ENCODE assay signal across 9 cellular contexts in the genomic region with DNA sequence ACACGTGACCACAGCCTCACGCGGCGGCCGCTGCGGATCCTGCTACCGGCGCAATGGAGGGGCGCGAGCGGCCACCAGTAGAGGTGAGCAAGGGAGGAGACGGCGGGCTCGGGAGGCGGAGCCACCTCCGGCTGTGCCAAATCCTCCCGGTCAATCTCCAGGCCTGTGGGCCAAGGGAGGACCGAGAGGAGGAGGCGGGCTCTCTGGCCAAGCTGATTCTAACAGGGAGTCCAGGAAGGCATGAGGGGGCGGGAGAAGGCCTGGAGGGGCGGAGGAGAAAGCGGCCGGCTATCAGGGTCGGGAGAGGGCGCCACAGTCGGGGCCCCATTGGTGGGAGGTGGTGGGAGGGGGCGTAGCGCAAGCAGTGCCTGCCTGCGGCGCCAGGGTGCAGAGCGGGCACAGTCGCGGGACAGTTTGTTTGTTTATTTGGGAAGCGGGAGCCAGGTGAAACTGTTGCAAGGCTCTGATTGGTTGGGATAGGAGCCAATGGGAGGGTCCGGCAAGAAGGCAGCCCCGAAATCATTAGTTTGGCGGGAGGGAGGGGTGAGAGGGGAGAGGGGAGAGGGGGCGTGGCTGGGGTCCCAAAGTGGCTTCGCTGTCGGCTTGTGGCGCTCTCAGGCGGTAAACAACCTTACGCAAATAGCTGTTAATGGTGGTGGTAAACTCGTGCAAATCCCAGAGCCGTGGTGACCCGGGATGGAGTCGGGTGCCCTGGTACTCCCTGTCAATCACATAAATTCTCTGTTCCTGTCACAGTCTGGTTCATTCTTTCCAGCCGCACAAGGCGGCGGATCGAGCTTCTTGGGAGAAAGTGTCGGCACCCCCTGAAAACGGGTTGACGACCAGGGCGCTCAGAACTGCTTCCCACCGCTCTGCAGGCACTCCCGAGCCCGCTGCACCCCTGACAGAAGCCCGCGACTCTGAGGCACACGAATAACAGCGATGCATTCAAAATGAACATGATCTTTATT. TPM values are rescaled to one million over a fixed set of nuclear protein-coding genes. Genes with fewer than 3 reads are reported as not detected.
DNase-seq lines count a peak whose midpoint lies in the region; ATAC-seq and TF ChIP-seq lines count a peak whose summit lies in the region.
"Had no signal": no experiment of that assay in that cellular context is flagged by ENCODE, and none has a peak within 500 bp of the region (broad histone marks: within the 10 kb centered on the region; RNA-seq: fewer than 3 reads in every experiment).

A gene (minus strand): TSS at position 55 of the 971 bp plus-strand sequence.

- H3K27me3 ChIP-seq in GM23338 (ENCODE audit: insufficient read depth) (peaks cover 30% of the 10 kb centered on the region), gastroesophageal sphincter (peaks cover 89% of the 10 kb centered on the region), rectal smooth muscle tissue (ENCODE audit: control insufficient read depth, insufficient read depth, low read length) (peaks cover 17% of the 10 kb centered on the region)

- peaks cover 14% of the 10 kb centered on the region; the same call in 2 of the 3 replicates for H3K4me1 Mint-ChIP-seq in GM23338

- no peak within 1 kb of the TSS; the same call in 1 of the 2 replicates for H3K27ac Mint-ChIP-seq in GM23338

- no peak for TF ChIP-seq POLR2A in gastroesophageal sphincter (IDR thresholded peaks at IDR 0.05)

- peak within 1 kb of the TSS; percentile 79 for H3K27ac ChIP-seq in GM23338 (ENCODE audit: low read depth)
- H3K27ac ChIP-seq in gastroesophageal sphincter, result no peak within 1 kb of the TSS
- no peak within 1 kb of the TSS for H3K27ac ChIP-seq in rectal smooth muscle tissue (ENCODE audit: low read depth, low read length)
- H3K27ac ChIP-seq: right lobe of liver had no signal

- peaks cover 3% of the 10 kb centered on the region for H3K4me1 ChIP-seq in GM23338 (ENCODE audit: insufficient read depth)
- peaks cover 0 to 31% (median 0%) of the 10 kb centered on the region in 3 donors for H3K4me1 ChIP-seq in gastroesophageal sphincter
- H3K4me1 ChIP-seq in rectal smooth muscle tissue (ENCODE audit: control insufficient read depth, insufficient read depth, low read length), result no peaks in the 10 kb centered on the region
- H3K4me1 ChIP-seq: right lobe of liver had no signal

- H3K4me3 Mint-ChIP-seq in GM23338, result peak within 1 kb of the TSS; percentile 82

- no peaks in the 10 kb centered on the region; the same call in 1 of the 2 replicates for H3K36me3 ChIP-seq in GM23338 (ENCODE audit: insufficient read depth)
- H3K36me3 ChIP-seq in gastroesophageal sphincter, result no peaks in the 10 kb centered on the region
- H3K36me3 ChIP-seq in rectal smooth muscle tissue (ENCODE audit: control insufficient read depth, insufficient read depth, low read length), result no peaks in the 10 kb centered on the region
- H3K36me3 ChIP-seq: right lobe of liver had no signal

- no peak for TF ChIP-seq EP300 in gastroesophageal sphincter (IDR thresholded peaks at IDR 0.05)

- TF ChIP-seq CTCF in GM23338 (conservative IDR thresholded peaks at IDR 0.05; ENCODE audit: low read depth in 2 of 2), result peak; percentile 23 to 43; a peak in 2 of 4 replicates
- TF ChIP-seq CTCF in gastroesophageal sphincter (IDR thresholded peaks at IDR 0.05), result no peak

- ATAC-seq in GM23338, result peak; percentile 77
- peak; percentile 65 for ATAC-seq in gastroesophageal sphincter
- ATAC-seq in HG02610 (IDR thresholded peaks at IDR 0.05; ENCODE audit: unreplicated experiment), result no peak

- no peaks in the 10 kb centered on the region for H3K9me2 ChIP-seq in GM23338 (ENCODE audit: insufficient read depth)

- peaks cover 31% of the 10 kb centered on the region for H3K27me3 Mint-ChIP-seq in GM23338 (ENCODE audit: insufficient read depth, low read depth, poor library complexity)

- peak within 1 kb of the TSS; percentile 89 for H3K4me2 ChIP-seq in GM23338

- H3K9me3 Mint-ChIP-seq in GM23338, result peaks cover 27% of the 10 kb centered on the region

- peak within 1 kb of the TSS; percentile 94 for H2AFZ ChIP-seq in GM23338

- no peaks in the 10 kb centered on the region for H4K20me1 ChIP-seq in GM23338 (replicated peaks; ENCODE audit: insufficient read depth)

- peak within 1 kb of the TSS; percentile 73 for H3K4me3 ChIP-seq in GM23338
- H3K4me3 ChIP-seq in gastroesophageal sphincter, result peak within 1 kb of the TSS; percentile 8 to 50
- H3K4me3 ChIP-seq in rectal smooth muscle tissue (ENCODE audit: low read length), result peak within 1 kb of the TSS; percentile 38
- H3K4me3 ChIP-seq: right lobe of liver had no signal

- H3F3A ChIP-seq in GM23338 (replicated peaks; ENCODE audit: low read depth), result no peaks in the 10 kb centered on the region

- H3K79me2 ChIP-seq in GM23338 (replicated peaks; ENCODE audit: insufficient read depth), result no peaks in the 10 kb centered on the region

- H3K9me3 ChIP-seq in gastroesophageal sphincter, result no peaks in the 10 kb centered on the region
- H3K9me3 ChIP-seq: right lobe of liver had no signal

- no peak within 1 kb of the TSS for H3K9ac ChIP-seq in rectal smooth muscle tissue (ENCODE audit: low read length)

- WGBS in gastroesophageal sphincter (ENCODE audit: low coverage in 1 of 2), 2 donors, result 0 to 20% methylated on average over 2 to 20 of the region's 62 CpGs

- H3K36me3 Mint-ChIP-seq in GM23338 (ENCODE audit: low read depth), result peaks cover 29% of the 10 kb centered on the region

- DNase-seq in GM23338 (ENCODE audit: low spot score) (peak; percentile 90), NCI-H748 (lab: John Stamatoyannopoulos, UW; ENCODE audit: unreplicated experiment) (peak; percentile 77), GDM1 (lab: John Stamatoyannopoulos, UW) (no peak)
- no peak for DNase-seq in activated naive CD4-positive, alpha-beta T cell treated with anti-CD3 and anti-CD28 coated beads, Interleukin-2, amount 50 U/mL, for 16 hours
- no peak for DNase-seq in effector CD8-positive, alpha-beta T cell (lab: John Stamatoyannopoulos, UW)

TF ChIP-seq in GM23338, 12 proteins besides CTCF, POLR2A, EP300 and RAD21:
- TF ChIP-seq CREB1 (CRISPR knock-in tag; IDR thresholded peaks at IDR 0.05; ENCODE audit: low read depth), result no peak
- 0 out of 2 replicates have a peak, but pooled peaks have one; percentile 37 for TF ChIP-seq POLR2AphosphoS5 (IDR thresholded peaks at IDR 0.05; ENCODE audit: low read depth)

RNA-seq across cellular contexts. Expression of the gene that starts here (rescaled TPM):
- 14.9 and 15.2 TPM in 2 replicates for total RNA-seq in GM23338 (2014; rRNA removed; shearing (Covaris generic))
- 1.3 and 1.6 TPM in 2 replicates for polyA plus RNA-seq in GM23338 (2016; fragmentation: Nextera tagmentation; extraction: Ambion mirVana)
- total RNA-seq in gastroesophageal sphincter, result 1 to 10 TPM in 2 of 4 donors, under 1 TPM in 2; 0.07 to 2.7 (median 0.66) TPM
- total RNA-seq: right lobe of liver had no signal

Comparison
In these comparisons a context has a peak if more than half of its experiments do, and no peak if none do; other contexts are left out.
1. DNase-seq: peak in GM23338 (single experiment) and NCI-H748 (single experiment); none in activated naive CD4-positive, alpha-beta T cell treated with anti-CD3 and anti-CD28 coated beads, Interleukin-2, amount 50 U/mL, for 16 hours (single experiment), effector CD8-positive, alpha-beta T cell (single experiment) and GDM1 (single experiment).
2. CTCF ChIP-seq: peak in GM23338 (2 of 2); none in gastroesophageal sphincter (0 of 4).
3. Peak in every context shown above with its lines, with median percentiles within 50 percentile points of each other: H3K4me3 ChIP-seq.